ENCODE assay signal across 15 cellular contexts in genomic region chr9:70746760-70747159, GRCh38.
DNase-seq lines count a peak whose midpoint lies in the region; TF ChIP-seq lines count a peak whose summit lies in the region.
"Had no signal": no experiment of that assay in that cellular context is flagged by ENCODE, and none has a peak within 500 bp of the region (broad histone marks: within the 10 kb centered on the region; RNA-seq: fewer than 3 reads in every experiment).

No MANE protein-coding gene starts in this region.

- H3K4me1 ChIP-seq in ACC112 (ENCODE audit: control insufficient read depth, insufficient read depth, low read length, unreplicated experiment) (peaks cover 18% of the 10 kb centered on the region), HAP-1 (peaks cover 30% of the 10 kb centered on the region), esophagus squamous epithelium (no peaks in the 10 kb centered on the region)
- H3K4me1 ChIP-seq: gastroesophageal sphincter had no signal

- H3K36me3 Mint-ChIP-seq in type B pancreatic cell: no peaks in the 10 kb centered on the region
- H3K36me3 Mint-ChIP-seq: natural killer cell had no signal

- H3K27ac ChIP-seq in ACC112 (ENCODE audit: low read depth, low read length) (peak overlapping the region; percentile 23; the same call in 1 of the 2 replicates), esophagus squamous epithelium (no peak overlapping the region)
- H3K27ac ChIP-seq: gastroesophageal sphincter had no signal

- no peak overlapping the region for H3K27ac Mint-ChIP-seq in type B pancreatic cell
- H3K27ac Mint-ChIP-seq: natural killer cell; stimulated activated naive CD8-positive, alpha-beta T cell treated with anti-CD3 and anti-CD28 coated beads, Interleukin-15, amount 100 ng/mL, for 72 hours had no signal

- in situ Hi-C loops in HAP-1 (cut with MboI; ENCODE audit: low sequenced_read_pairs): no loop called here

- H3K27me3 ChIP-seq in ACC112 (ENCODE audit: insufficient read depth, low read length): no peaks in the 10 kb centered on the region
- H3K27me3 ChIP-seq in HAP-1 (ENCODE audit: low read depth): no peaks in the 10 kb centered on the region
- no peaks in the 10 kb centered on the region for H3K27me3 ChIP-seq in esophagus squamous epithelium
- H3K27me3 ChIP-seq: gastroesophageal sphincter had no signal

- no peaks in the 10 kb centered on the region for H3K27me3 Mint-ChIP-seq in type B pancreatic cell

- H3K4me3 Mint-ChIP-seq in type B pancreatic cell: no peak overlapping the region
- H3K4me3 Mint-ChIP-seq: central memory CD8-positive, alpha-beta T cell; natural killer cell; stimulated activated naive CD8-positive, alpha-beta T cell treated with anti-CD3 and anti-CD28 coated beads, Interleukin-15, amount 100 ng/mL, for 72 hours had no signal

- H3K9me3 ChIP-seq in HAP-1 (no peaks in the 10 kb centered on the region), esophagus squamous epithelium (no peaks in the 10 kb centered on the region)

- H3K4me1 Mint-ChIP-seq in type B pancreatic cell (ENCODE audit: unreplicated experiment): peaks cover 17% of the 10 kb centered on the region
- H3K4me1 Mint-ChIP-seq: central memory CD8-positive, alpha-beta T cell; natural killer cell; stimulated activated naive CD8-positive, alpha-beta T cell treated with anti-CD3 and anti-CD28 coated beads, Interleukin-15, amount 100 ng/mL, for 72 hours had no signal

- no peak for TF ChIP-seq POLR2A in esophagus squamous epithelium (IDR thresholded peaks at IDR 0.05)

- peak; percentile 80 to 82 for DNase-seq in HAP-1 (ENCODE audit: low spot score in 2 of 2)
- peak; percentile 71 to 76 for DNase-seq in NCI-H526 (lab: John Stamatoyannopoulos, UW)
- DNase-seq in foreskin fibroblast: peak; percentile 37 to 85
- DNase-seq in esophagus squamous epithelium (lab: John Stamatoyannopoulos, UW): no peak
- no peak for DNase-seq in posterior cingulate gyrus
- no peak for DNase-seq in type B pancreatic cell (ENCODE audit: extremely low spot score, unreplicated experiment)
- no peak for DNase-seq in occipital lobe (lab: John Stamatoyannopoulos, UW)
- DNase-seq: activated CD4-positive, alpha-beta T cell treated with anti-CD3 and anti-CD28 coated beads for 1 hour; activated effector memory CD4-positive, alpha-beta T cell treated with anti-CD3 and anti-CD28 coated beads, Interleukin-2, amount 50 U/mL, for 16 hours; natural killer cell; SIG-M5; stimulated activated naive CD8-positive, alpha-beta T cell treated with anti-CD3 and anti-CD28 coated beads, Interleukin-15, amount 100 ng/mL, for 72 hours had no signal

- H3K79me2 ChIP-seq in ACC112 (ENCODE audit: control insufficient read depth, insufficient read depth, low read length, unreplicated experiment): no peaks in the 10 kb centered on the region

- H3K36me3 ChIP-seq in ACC112 (ENCODE audit: insufficient read depth, low read length) (no peaks in the 10 kb centered on the region), HAP-1 (replicated peaks) (no peaks in the 10 kb centered on the region), esophagus squamous epithelium (no peaks in the 10 kb centered on the region)
- H3K36me3 ChIP-seq: gastroesophageal sphincter had no signal

- TF ChIP-seq CTCF in foreskin fibroblast (IDR thresholded peaks at IDR 0.05; ENCODE audit: low read depth, low read length): no peak
- no peak for TF ChIP-seq CTCF in esophagus squamous epithelium (IDR thresholded peaks at IDR 0.05)
- no peak for TF ChIP-seq CTCF in type B pancreatic cell (conservative IDR thresholded peaks at IDR 0.05)

- no peak overlapping the region for H2AFZ ChIP-seq in ACC112 (ENCODE audit: low read length, unreplicated experiment)

- H3K9me3 Mint-ChIP-seq in type B pancreatic cell: no peaks in the 10 kb centered on the region
- H3K9me3 Mint-ChIP-seq: central memory CD8-positive, alpha-beta T cell had no signal

- H3K4me3 ChIP-seq in ACC112 (ENCODE audit: low read depth, low read length) (no peak overlapping the region), HAP-1 (no peak overlapping the region), foreskin fibroblast (ENCODE audit: low read depth in 1 of 2, low read length in 2 of 2) (no peak overlapping the region), esophagus squamous epithelium (no peak overlapping the region)
- H3K4me3 ChIP-seq: gastroesophageal sphincter had no signal

- intact Hi-C loops in esophagus squamous epithelium (cut with DNase I) (no loop called here), posterior cingulate gyrus (cut with DNase I) (no loop called here)

Comparison
In these comparisons a context has a peak if more than half of its experiments do, and no peak if none do; other contexts are left out.
1. DNase-seq: peak in HAP-1 (2 of 2), NCI-H526 (2 of 2) and foreskin fibroblast (2 of 2); none in esophagus squamous epithelium (single experiment), posterior cingulate gyrus (0 of 10), type B pancreatic cell (single experiment) and occipital lobe (single experiment).